18 cellular contexts compared by ENCODE assay signal in genomic region chr20:49886571-49887203, GRCh38. TPM values are rescaled to one million over a fixed set of nuclear protein-coding genes. Genes with fewer than 3 reads are reported as not detected.
DNase-seq lines count a peak whose midpoint lies in the region; ATAC-seq, FAIRE-seq and TF ChIP-seq lines count a peak whose summit lies in the region.
"Had no signal": no experiment of that assay in that cellular context is flagged by ENCODE, and none has a peak within 500 bp of the region (broad histone marks: within the 10 kb centered on the region; RNA-seq: fewer than 3 reads in every experiment).

No MANE protein-coding gene starts in this region.

- no peak overlapping the region; the same call in 1 of the 2 replicates for H3K14ac ChIP-seq in H9 (ENCODE audit: insufficient read depth, low read length)

- no peak for FAIRE-seq in HepG2 (lab: Jason Lieb, UNC)

- peak overlapping the region in 1 of 3 experiments; percentile 68; a peak in 2 of 7 replicates for H3K27ac Mint-ChIP-seq in H9
- no peak overlapping the region for H3K27ac Mint-ChIP-seq in activated CD8-positive, alpha-beta memory T cell treated with anti-CD3 and anti-CD28 coated beads, Interleukin-2, amount 10 ng/mL, durations not matched to agents 7 days and 5 days
- H3K27ac Mint-ChIP-seq: B cell had no signal

- H3K56ac ChIP-seq in H9 (ENCODE audit: insufficient read length, low read depth, low read length): no peak overlapping the region

- H3T11ph ChIP-seq in H9 (ENCODE audit: low read length): no peak overlapping the region

- no peak overlapping the region for H4K8ac ChIP-seq in H9 (replicated peaks; ENCODE audit: insufficient read length, low read depth, low read length)

- TF ChIP-seq POLR2A in HepG2 (IDR thresholded peaks at IDR 0.05; ENCODE audit: insufficient read depth in 1 of 2, low read depth in 2 of 2, low read length in 2 of 2): no peak

- intact Hi-C loops in HepG2 (cut with micrococcal nuclease; ENCODE audit: unreplicated experiment): no loop called here

- H3K4me1 Mint-ChIP-seq in H9: peaks cover 25 to 41% of the 10 kb centered on the region in 2 experiments
- H3K4me1 Mint-ChIP-seq in activated CD8-positive, alpha-beta memory T cell treated with anti-CD3 and anti-CD28 coated beads, Interleukin-2, amount 10 ng/mL, durations not matched to agents 7 days and 5 days: peaks cover 23% of the 10 kb centered on the region

- H3K79me2 ChIP-seq in HepG2 (ENCODE audit: insufficient read depth, low read length) (no peaks in the 10 kb centered on the region), H9 (ENCODE audit: insufficient read depth, low read length) (no peaks in the 10 kb centered on the region)

- no peaks in the 10 kb centered on the region for H3K23me2 ChIP-seq in H9 (ENCODE audit: insufficient read length, low read depth, low read length, poor library complexity, severe bottlenecking)

- TF ChIP-seq CTCF in HepG2 (CRISPR knock-in tag; IDR thresholded peaks at IDR 0.05) (no peak), H9 (conservative IDR thresholded peaks at IDR 0.05) (no peak)

- no peaks in the 10 kb centered on the region for H3K27me3 ChIP-seq in HepG2 (ENCODE audit: control insufficient read depth in 1 of 2, insufficient read depth in 2 of 2, low read length in 2 of 2)
- H3K27me3 ChIP-seq in H9 (ENCODE audit: insufficient read depth, low read length): no peaks in the 10 kb centered on the region
- H3K27me3 ChIP-seq: foreskin keratinocyte had no signal

- no peak overlapping the region for H2BK5ac ChIP-seq in H9 (ENCODE audit: insufficient read length, low read length)

- no peak overlapping the region for H3K4me2 ChIP-seq in HepG2 (ENCODE audit: low read depth, low read length)
- no peak overlapping the region for H3K4me2 ChIP-seq in H9 (ENCODE audit: insufficient read depth, insufficient read length, low read length)

- H3K23ac ChIP-seq in H9 (ENCODE audit: insufficient read length, low read depth, low read length): no peak overlapping the region

- H4K91ac ChIP-seq in H9 (ENCODE audit: insufficient read length, low read depth, low read length): no peak overlapping the region

- POLR2A ChIA-PET in HepG2 (lab: Yijun Ruan, JAX): interaction anchor here (0.8 kb wide), 2 partner anchors 9 to 27 kb away, joined by 3 read pairs; no protein-coding TSS in a partner anchor

- H3K18ac ChIP-seq in H9 (ENCODE audit: insufficient read length, low read depth, low read length): no peak overlapping the region

- H2AK5ac ChIP-seq in H9 (ENCODE audit: insufficient read length, low read length): no peak overlapping the region

- DNase-seq in G401 (ENCODE audit: low spot score) (peak; percentile 64), HepG2 (ENCODE audit: low spot score) (no peak), NCI-H82 (lab: John Stamatoyannopoulos, UW) (no peak), ureter (ENCODE audit: low spot score) (no peak), H9 (no peak)
- no peak for DNase-seq in activated CD8-positive, alpha-beta memory T cell treated with anti-CD3 and anti-CD28 coated beads, Interleukin-2, amount 10 ng/mL, durations not matched to agents 7 days and 5 days
- DNase-seq: DMS79; foreskin keratinocyte; islet precursor cell; Kasumi-1; naive thymus-derived CD8-positive, alpha-beta T cell; NCI-H1930; NCI-H774; SHP77 had no signal

- peaks cover 3 to 22% (median 19%) of the 10 kb centered on the region in 3 experiments; a peak in 6 of 7 replicates for H3K36me3 Mint-ChIP-seq in H9 (ENCODE audit: insufficient read depth in 1 of 3, low read depth in 3 of 3)
- peaks cover 15% of the 10 kb centered on the region for H3K36me3 Mint-ChIP-seq in activated CD8-positive, alpha-beta memory T cell treated with anti-CD3 and anti-CD28 coated beads, Interleukin-2, amount 10 ng/mL, durations not matched to agents 7 days and 5 days

- in situ Hi-C loops in G401 (cut with HindIII; ENCODE audit: low sequenced_read_pairs): no loop called here
- in situ Hi-C loops in HepG2 (cut with HindIII; ENCODE audit: extremely low pct_ligation_motif_present, low pct_unique_long_range_greater_than_20kb): loop anchor here (5.0 to 25.0 kb wide), 2 partner anchors 279 to 549 kb away; no protein-coding TSS in a partner anchor

- H3K9me3 Mint-ChIP-seq in H9: no peaks in the 10 kb centered on the region
- no peaks in the 10 kb centered on the region for H3K9me3 Mint-ChIP-seq in activated CD8-positive, alpha-beta memory T cell treated with anti-CD3 and anti-CD28 coated beads, Interleukin-2, amount 10 ng/mL, durations not matched to agents 7 days and 5 days (ENCODE audit: low read depth)
- H3K9me3 Mint-ChIP-seq: activated naive CD4-positive, alpha-beta T cell treated with anti-CD3 and anti-CD28 coated beads, Interleukin-2, amount 50 U/mL, for 24 hours; naive thymus-derived CD8-positive, alpha-beta T cell had no signal

- H2BK120ac ChIP-seq in H9 (ENCODE audit: low read depth, low read length, poor library complexity, severe bottlenecking): no peak overlapping the region

- no peak overlapping the region for H4K5ac ChIP-seq in H9 (ENCODE audit: insufficient read length, low read depth, low read length)

- H3K27me3 Mint-ChIP-seq in H9 (ENCODE audit: low read depth): no peaks in the 10 kb centered on the region; the same call in 1 of the 2 replicates
- no peaks in the 10 kb centered on the region for H3K27me3 Mint-ChIP-seq in activated CD8-positive, alpha-beta memory T cell treated with anti-CD3 and anti-CD28 coated beads, Interleukin-2, amount 10 ng/mL, durations not matched to agents 7 days and 5 days
- H3K27me3 Mint-ChIP-seq: activated naive CD4-positive, alpha-beta T cell treated with anti-CD3 and anti-CD28 coated beads, Interleukin-2, amount 50 U/mL, for 24 hours; B cell; naive thymus-derived CD8-positive, alpha-beta T cell had no signal

- CTCF ChIA-PET in HepG2 (lab: Yijun Ruan, JAX; ENCODE audit: low intra/inter-chr PET ratio, low total read pairs): interaction anchor here (4.3 kb wide), 1 partner anchor 277 kb away, joined by 74 read pairs; no protein-coding TSS in a partner anchor
- CTCF ChIA-PET in activated CD8-positive, alpha-beta memory T cell treated with anti-CD3 and anti-CD28 coated beads, Interleukin-2, amount 10 ng/mL, durations not matched to agents 7 days and 5 days (lab: Charles Lee): interaction anchor here (0.9 to 4.6 kb wide), 12 partner anchors 10 to 348 kb away, joined by 3 to 30 read pairs (median 6); partner anchors contain the start of genes RNF114 and SLC9A8

- TF ChIP-seq EP300 in HepG2 (IDR thresholded peaks at IDR 0.05; ENCODE audit: low read depth in 2 of 2, low read length in 2 of 2): no peak
- no peak for TF ChIP-seq EP300 in HepG2 (CRISPR knock-in tag; IDR thresholded peaks at IDR 0.05; ENCODE audit: borderline replicate concordance)

- no peak overlapping the region for H2BK15ac ChIP-seq in H9 (ENCODE audit: low read depth, low read length)

- no peak for ATAC-seq in HepG2
- ATAC-seq in activated CD8-positive, alpha-beta memory T cell treated with anti-CD3 and anti-CD28 coated beads, Interleukin-2, amount 10 ng/mL, durations not matched to agents 7 days and 5 days: no peak
- ATAC-seq: foreskin keratinocyte; naive thymus-derived CD8-positive, alpha-beta T cell had no signal

- H2BK12ac ChIP-seq in H9 (ENCODE audit: insufficient read length, low read depth, low read length): no peak overlapping the region

- H3K79me1 ChIP-seq in H9 (ENCODE audit: insufficient read depth, low read depth, low read length, poor library complexity, severe bottlenecking): no peaks in the 10 kb centered on the region

- H4K20me1 ChIP-seq in HepG2 (ENCODE audit: insufficient read depth, low read length) (no peaks in the 10 kb centered on the region), H9 (ENCODE audit: control insufficient read depth, insufficient read depth, insufficient read length) (no peaks in the 10 kb centered on the region)

- no peak overlapping the region for H3K4me3 Mint-ChIP-seq in H9
- no peak overlapping the region for H3K4me3 Mint-ChIP-seq in activated CD8-positive, alpha-beta memory T cell treated with anti-CD3 and anti-CD28 coated beads, Interleukin-2, amount 10 ng/mL, durations not matched to agents 7 days and 5 days
- H3K4me3 Mint-ChIP-seq: activated naive CD4-positive, alpha-beta T cell treated with anti-CD3 and anti-CD28 coated beads, Interleukin-2, amount 50 U/mL, for 24 hours; B cell; naive thymus-derived CD8-positive, alpha-beta T cell had no signal

- TF ChIP-seq RAD21 in HepG2 (CRISPR knock-in tag; IDR thresholded peaks at IDR 0.05): no peak

- H3K4me3 ChIP-seq in HepG2 (replicated peaks in 1 of 3; ENCODE audit: insufficient read depth in 1 of 3, low read depth in 2 of 3, low read length in 3 of 3) (no peak overlapping the region), skin epidermis (no peak overlapping the region)

- H3K9ac ChIP-seq in HepG2 (ENCODE audit: insufficient read depth, low read depth, low read length) (no peak overlapping the region), H9 (ENCODE audit: extremely low read depth, insufficient read length, low read length) (no peak overlapping the region)

- H3K27ac ChIP-seq in angular gyrus (ENCODE audit: low read depth, low read length): peak overlapping the region; percentile 99
- no peak overlapping the region for H3K27ac ChIP-seq in HepG2 (ENCODE audit: extremely low read length, insufficient read depth, low read length)
- H3K27ac ChIP-seq in skin epidermis: peak overlapping the region in 13 of 21 experiments; percentile 33 to 81 (median 59)
- no peak overlapping the region for H3K27ac ChIP-seq in H9 (ENCODE audit: insufficient read length, low read depth, low read length)
- H3K27ac ChIP-seq: foreskin keratinocyte had no signal

- WGBS in HepG2 (ENCODE audit: low lambda C conversion rate): 88% methylated on average over 25 of the region's 30 CpGs
- no CpG with 5 or more reads among the region's 30 CpGs for WGBS in H9 (ENCODE audit: extremely low coverage, insufficient read length, low lambda C conversion rate)

- peaks cover 14% of the 10 kb centered on the region for H3K4me1 ChIP-seq in HepG2 (ENCODE audit: insufficient read depth, low read length)
- H3K4me1 ChIP-seq in H9 (ENCODE audit: insufficient read depth, low read length): no peaks in the 10 kb centered on the region
- H3K4me1 ChIP-seq: foreskin keratinocyte had no signal

- H2AFZ ChIP-seq in HepG2 (ENCODE audit: low read length) (no peak overlapping the region), H9 (ENCODE audit: low read length) (no peak overlapping the region)

- no peak overlapping the region for H3K4ac ChIP-seq in H9 (ENCODE audit: low read depth, low read length)

- BruUV-seq in HepG2 (replicated peaks; lab: Mats Ljungman, UMichigan): no TSS peak

- H3K36me3 ChIP-seq in HepG2 (replicated peaks in 1 of 2; ENCODE audit: control insufficient read depth in 1 of 2, insufficient read depth in 2 of 2, low read length in 2 of 2): peaks cover 13 to 28% of the 10 kb centered on the region in 2 experiments

- H3K9me3 ChIP-seq in HepG2 (ENCODE audit: low read length) (no peaks in the 10 kb centered on the region), H9 (ENCODE audit: control insufficient read depth, low read depth, low read length) (no peaks in the 10 kb centered on the region)

- no peak overlapping the region for H2BK20ac ChIP-seq in H9 (ENCODE audit: low read depth, low read length, poor library complexity, severe bottlenecking)

RNA-seq across cellular contexts. Expression of gene SPATA2, which starts 28.6 kb away (rescaled TPM):
- total RNA-seq in G401 (2014; rRNA removed; shearing (Covaris generic)): 0.80 and 1.6 TPM in 2 replicates
- 3.2 and 4.3 TPM in 2 replicates for total RNA-seq in HepG2 (2016; rRNA removed; fragmentation: Illumina TruSeq; extraction: Trizol)
- total RNA-seq in HepG2 (2016; cell fraction: cytosol; rRNA removed; fragmentation: Illumina TruSeq; extraction: Trizol; ENCODE audit: low read depth): 1.9 TPM in 2 replicates
- total RNA-seq in HepG2 (2016; cell fraction: insoluble cytoplasmic fraction; rRNA removed; fragmentation: Illumina TruSeq; extraction: Trizol): 3.3 and 3.4 TPM in 2 replicates
- total RNA-seq in HepG2 (2016; cell fraction: membrane; rRNA removed; fragmentation: Illumina TruSeq; extraction: Trizol): 5.6 and 6.9 TPM in 2 replicates
- total RNA-seq in HepG2 (2016; cell fraction: nucleus; rRNA removed; fragmentation: Illumina TruSeq; extraction: Trizol): 3.5 and 4.4 TPM in 2 replicates
- polyA plus RNA-seq in HepG2 (2011; rRNA removed): 8.7 and 9.5 TPM in 2 replicates
- 6.2 and 6.7 TPM in 2 replicates for polyA plus RNA-seq in HepG2 (2011; cell fraction: cytosol; rRNA removed)
- polyA plus RNA-seq in HepG2 (2011; cell fraction: nucleus; rRNA removed): 9.5 and 9.7 TPM in 2 replicates
- 7.5 and 8.6 TPM in 2 replicates for polyA plus RNA-seq in HepG2 (2012)
- polyA plus RNA-seq in HepG2 (2016; cell fraction: cytosol; fragmentation: Illumina TruSeq; extraction: Trizol; ENCODE audit: low read depth): 2.9 and 3.5 TPM in 2 replicates
- 8.7 and 11.5 TPM in 2 replicates for polyA plus RNA-seq in HepG2 (2016; cell fraction: insoluble cytoplasmic fraction; fragmentation: Illumina TruSeq; extraction: Trizol; ENCODE audit: low read depth)
- polyA plus RNA-seq in HepG2 (2016; cell fraction: membrane; fragmentation: Illumina TruSeq; extraction: Trizol; ENCODE audit: low read depth): 9.3 and 9.7 TPM in 2 replicates
- 11.3 and 13.5 TPM in 2 replicates for polyA plus RNA-seq in HepG2 (2016; cell fraction: nucleus; fragmentation: Illumina TruSeq; extraction: Trizol; ENCODE audit: insufficient read depth, low read depth)
- 11.4 and 11.8 TPM in 2 replicates for polyA minus RNA-seq in HepG2 (2011; rRNA and poly(A)+ RNA removed; ENCODE audit: low replicate concordance)
- 6.0 and 6.9 TPM in 2 replicates for polyA minus RNA-seq in HepG2 (2011; cell fraction: cytosol; rRNA and poly(A)+ RNA removed)
- 5.5 and 6.7 TPM in 2 replicates for polyA minus RNA-seq in HepG2 (2011; cell fraction: nucleus; rRNA and poly(A)+ RNA removed)
- total RNA-seq in ureter: 8.0 TPM
- total RNA-seq in H9 (2021): 9.6 and 9.8 TPM in 2 replicates
- 10 to 100 TPM; 10.2 to 11.1 TPM for total RNA-seq in activated CD8-positive, alpha-beta memory T cell treated with anti-CD3 and anti-CD28 coated beads, Interleukin-2, amount 10 ng/mL, durations not matched to agents 7 days and 5 days

RNA-seq across cellular contexts. Expression of gene RNF114, which starts 49.5 kb away (rescaled TPM):
- 75.1 and 79.8 TPM in 2 replicates for total RNA-seq in G401 (2014; rRNA removed; shearing (Covaris generic))
- total RNA-seq in HepG2 (2016; rRNA removed; fragmentation: Illumina TruSeq; extraction: Trizol) (119 and 137 TPM in 2 replicates), ureter (68.7 TPM), H9 (2021) (73.4 and 75.5 TPM in 2 replicates)
- 20.7 and 21.9 TPM in 2 replicates for total RNA-seq in HepG2 (2016; cell fraction: cytosol; rRNA removed; fragmentation: Illumina TruSeq; extraction: Trizol; ENCODE audit: low read depth)
- 117 and 134 TPM in 2 replicates for total RNA-seq in HepG2 (2016; cell fraction: insoluble cytoplasmic fraction; rRNA removed; fragmentation: Illumina TruSeq; extraction: Trizol)
- total RNA-seq in HepG2 (2016; cell fraction: membrane; rRNA removed; fragmentation: Illumina TruSeq; extraction: Trizol): 58.2 and 60.7 TPM in 2 replicates
- 54.0 and 64.8 TPM in 2 replicates for total RNA-seq in HepG2 (2016; cell fraction: nucleus; rRNA removed; fragmentation: Illumina TruSeq; extraction: Trizol)
- 120 and 126 TPM in 2 replicates for polyA plus RNA-seq in HepG2 (2011; rRNA removed)
- polyA plus RNA-seq in HepG2 (2011; cell fraction: cytosol; rRNA removed): 177 and 201 TPM in 2 replicates
- 108 and 112 TPM in 2 replicates for polyA plus RNA-seq in HepG2 (2011; cell fraction: nucleus; rRNA removed)
- 108 and 111 TPM in 2 replicates for polyA plus RNA-seq in HepG2 (2012)
- 27.1 and 29.4 TPM in 2 replicates for polyA plus RNA-seq in HepG2 (2016; cell fraction: cytosol; fragmentation: Illumina TruSeq; extraction: Trizol; ENCODE audit: low read depth)
- 140 and 169 TPM in 2 replicates for polyA plus RNA-seq in HepG2 (2016; cell fraction: insoluble cytoplasmic fraction; fragmentation: Illumina TruSeq; extraction: Trizol; ENCODE audit: low read depth)
- 33.3 and 36.2 TPM in 2 replicates for polyA plus RNA-seq in HepG2 (2016; cell fraction: membrane; fragmentation: Illumina TruSeq; extraction: Trizol; ENCODE audit: low read depth)
- 104 and 116 TPM in 2 replicates for polyA plus RNA-seq in HepG2 (2016; cell fraction: nucleus; fragmentation: Illumina TruSeq; extraction: Trizol; ENCODE audit: insufficient read depth, low read depth)
- 71.3 and 124 TPM in 2 replicates for polyA minus RNA-seq in HepG2 (2011; rRNA and poly(A)+ RNA removed; ENCODE audit: low replicate concordance)
- polyA minus RNA-seq in HepG2 (2011; cell fraction: cytosol; rRNA and poly(A)+ RNA removed): 93.0 and 100 TPM in 2 replicates
- 73.1 and 76.2 TPM in 2 replicates for polyA minus RNA-seq in HepG2 (2011; cell fraction: nucleus; rRNA and poly(A)+ RNA removed)
- total RNA-seq in activated CD8-positive, alpha-beta memory T cell treated with anti-CD3 and anti-CD28 coated beads, Interleukin-2, amount 10 ng/mL, durations not matched to agents 7 days and 5 days: 10 to 100 TPM; 65.2 to 74.4 TPM

Comparison
In these comparisons a context has a peak if more than half of its experiments do, and no peak if none do; other contexts are left out.
1. H3K27ac ChIP-seq: peak in angular gyrus (single experiment) and skin epidermis (13 of 21); none in HepG2 (single experiment) and H9 (single experiment).